8 cellular contexts compared by ENCODE assay signal in genomic region chr3:100335137-100335833, GRCh38. TPM values are rescaled to one million over a fixed set of nuclear protein-coding genes. Genes with fewer than 3 reads are reported as not detected.
DNase-seq lines count a peak whose midpoint lies in the region; TF ChIP-seq lines count a peak whose summit lies in the region.

No MANE protein-coding gene starts in this region.

- H3K4me3 Mint-ChIP-seq in activated T-cell treated with anti-CD3 and anti-CD28 coated beads, Interleukin-2, amount 50 U/mL, for 24 hours = peak overlapping the region; percentile 92

- TF ChIP-seq CTCF in ovary (IDR thresholded peaks at IDR 0.05) = no peak

- H3K4me3 ChIP-seq in ovary = peak overlapping the region; percentile 54

- TF ChIP-seq POLR2A in ovary (IDR thresholded peaks at IDR 0.05) = no peak

- no peaks in the 10 kb centered on the region for H3K27me3 ChIP-seq in ovary

- H3K36me3 Mint-ChIP-seq in activated T-cell treated with anti-CD3 and anti-CD28 coated beads, Interleukin-2, amount 50 U/mL, for 24 hours (ENCODE audit: low read depth) = peaks cover 30% of the 10 kb centered on the region

- POLR2A ChIA-PET in HEK293T (lab: Yijun Ruan, JAX) = interaction anchor here (0.8 to 3.4 kb wide), 5 partner anchors 9 to 157 kb away, joined by 3 to 16 read pairs (median 3); partner anchors contain the start of genes LNP1, TMEM45A and TOMM70

- H3K27ac Mint-ChIP-seq in activated T-cell treated with anti-CD3 and anti-CD28 coated beads, Interleukin-2, amount 50 U/mL, for 24 hours = peak overlapping the region; percentile 95

- H3K36me3 ChIP-seq in ovary = no peaks in the 10 kb centered on the region

- H3K4me1 Mint-ChIP-seq in activated T-cell treated with anti-CD3 and anti-CD28 coated beads, Interleukin-2, amount 50 U/mL, for 24 hours (ENCODE audit: low read depth) = peaks cover 27% of the 10 kb centered on the region

- TF ChIP-seq EP300 in ovary (IDR thresholded peaks at IDR 0.05) = no peak

- DNase-seq in NCI-H345 (lab: John Stamatoyannopoulos, UW) (peak; percentile 15), NCI-H345 treated with DMSO at 0.1 percent for 48 hours (lab: John Stamatoyannopoulos, UW; ENCODE audit: unreplicated experiment) (no peak), HEK293T (ENCODE audit: extremely low spot score) (peak; percentile 39), MV-4-11 (lab: John Stamatoyannopoulos, UW) (peak; percentile 35), glomerular visceral epithelial cell (ENCODE audit: extremely low spot score) (peak; percentile 54), ovary (peak in 4 of 5 donors; percentile 24 to 39 (median 28)), ecto neural progenitor cell (ENCODE audit: low spot score) (no peak)
- peak; percentile 45 for DNase-seq in activated T-cell treated with anti-CD3 and anti-CD28 coated beads, Interleukin-2, amount 50 U/mL, for 24 hours

- H3K27me3 Mint-ChIP-seq in activated T-cell treated with anti-CD3 and anti-CD28 coated beads, Interleukin-2, amount 50 U/mL, for 24 hours = no peaks in the 10 kb centered on the region

- H3K27ac ChIP-seq in ovary = peak overlapping the region; percentile 50 to 88

- H3K9me3 Mint-ChIP-seq in activated T-cell treated with anti-CD3 and anti-CD28 coated beads, Interleukin-2, amount 50 U/mL, for 24 hours = no peaks in the 10 kb centered on the region

- peaks cover 6% of the 10 kb centered on the region for H3K4me1 ChIP-seq in ovary (ENCODE audit: insufficient read depth)

- H3K9me3 ChIP-seq in ovary = no peaks in the 10 kb centered on the region

- CTCF ChIA-PET in HEK293T (lab: Yijun Ruan, JAX) = interaction anchor here (0.7 to 0.9 kb wide), 2 partner anchors 116 to 127 kb away, joined by 3 to 4 read pairs; no protein-coding TSS in a partner anchor

- WGBS in ovary, 3 donors = 33 to 46% (median 35%) methylated on average over 20 of the region's 20 CpGs

- intact Hi-C loops in ovary (cut with DNase I) = no loop called here

TF ChIP-seq in HEK293T, 16 proteins besides CTCF, POLR2A, EP300 and RAD21:
- TF ChIP-seq ELF4 (IDR thresholded peaks at IDR 0.05) (no peak), HDGF (IDR thresholded peaks at IDR 0.05; ENCODE audit: borderline replicate concordance) (no peak), SP1 (IDR thresholded peaks at IDR 0.05) (no peak), PKNOX1 (IDR thresholded peaks at IDR 0.05) (peak; percentile 79)

RNA-seq across cellular contexts. Expression of gene NIT2, which starts 0.7 kb away (rescaled TPM):
- total RNA-seq in ovary = 10 to 100 TPM; 13.5 to 45.2 (median 34.8) TPM
- 10 to 100 TPM; 22.4 to 38.1 TPM for polyA plus RNA-seq in ovary

Comparison
In these comparisons a context has a peak if more than half of its experiments do, and no peak if none do; other contexts are left out.
1. DNase-seq: peak in NCI-H345 (single experiment), HEK293T (single experiment), MV-4-11 (single experiment), activated T-cell treated with anti-CD3 and anti-CD28 coated beads, Interleukin-2, amount 50 U/mL, for 24 hours (single experiment), glomerular visceral epithelial cell (single experiment) and ovary (4 of 5); none in NCI-H345 treated with DMSO at 0.1 percent for 48 hours (single experiment) and ecto neural progenitor cell (single experiment).